10 cellular contexts compared by ENCODE assay signal in the genomic region with DNA sequence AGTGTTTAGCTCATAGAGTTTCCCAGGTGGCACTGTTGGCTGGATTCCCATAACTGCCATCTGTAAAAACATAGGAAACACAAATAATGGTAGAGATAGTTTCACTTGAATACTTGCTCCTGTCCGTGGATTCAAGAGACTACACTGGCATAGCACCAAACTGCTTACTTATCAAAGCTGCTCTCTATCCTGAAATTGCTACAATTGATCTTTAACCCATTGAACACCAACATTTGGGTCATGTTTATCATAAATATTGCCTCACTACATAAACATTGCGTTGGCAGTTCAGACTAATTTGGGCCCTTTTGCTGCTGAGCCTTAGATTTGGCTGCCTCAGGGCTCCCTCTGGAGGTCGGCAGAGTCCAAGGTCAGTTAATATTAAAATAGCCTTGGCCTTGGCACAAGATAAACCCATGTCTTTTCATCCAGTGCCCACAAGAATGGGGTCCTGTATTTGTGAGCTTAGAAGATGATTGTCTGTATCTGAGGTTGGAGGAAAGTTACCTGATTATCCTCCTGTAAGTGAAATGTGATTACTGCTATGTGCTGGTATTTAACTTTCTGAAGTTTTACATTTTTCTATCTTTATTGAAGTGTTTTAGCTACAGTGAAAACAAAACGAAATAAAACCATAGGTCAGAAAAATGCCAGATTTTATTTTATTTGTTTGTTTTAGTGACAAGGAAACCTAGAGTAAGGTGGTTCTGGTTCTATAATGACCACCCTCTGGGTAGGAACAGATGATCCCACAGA. TPM values are rescaled to one million over a fixed set of nuclear protein-coding genes. Genes with fewer than 3 reads are reported as not detected.
DNase-seq lines count a peak whose midpoint lies in the region; ATAC-seq, FAIRE-seq and TF ChIP-seq lines count a peak whose summit lies in the region.
"Had no signal": no experiment of that assay in that cellular context is flagged by ENCODE, and none has a peak within 500 bp of the region (broad histone marks: within the 10 kb centered on the region; RNA-seq: fewer than 3 reads in every experiment).

No MANE protein-coding gene starts in this region.

- H3K9ac ChIP-seq in HepG2 (ENCODE audit: insufficient read depth, low read depth, low read length) = no peak overlapping the region

- H3K27me3 ChIP-seq in Panc1 (ENCODE audit: control insufficient read depth, insufficient read depth, low read length) (no peaks in the 10 kb centered on the region; the same call in none of the 2 replicates), HepG2 (ENCODE audit: control insufficient read depth in 1 of 2, insufficient read depth in 2 of 2, low read length in 2 of 2) (no peaks in the 10 kb centered on the region), transverse colon (no peaks in the 10 kb centered on the region)

- H2AFZ ChIP-seq in HepG2 (ENCODE audit: low read length) = no peak overlapping the region

- H3K4me1 ChIP-seq in Panc1 (ENCODE audit: control insufficient read depth, insufficient read depth, low read length) (no peaks in the 10 kb centered on the region; the same call in 1 of the 2 replicates), HepG2 (ENCODE audit: insufficient read depth, low read length) (peaks cover 11% of the 10 kb centered on the region), transverse colon (peaks cover 5 to 24% (median 17%) of the 10 kb centered on the region in 4 donors)

- POLR2A ChIA-PET in Panc1 (lab: Charles Lee) (no interaction called here), HepG2 (lab: Yijun Ruan, JAX) (interaction anchor here (1.1 kb wide), 1 partner anchor 64 kb away, joined by 3 read pairs; a partner anchor contains a TSS)

- peaks cover 6% of the 10 kb centered on the region for H3K4me1 Mint-ChIP-seq in Calu3 (ENCODE audit: low read depth, unreplicated experiment)

- no peak for TF ChIP-seq RAD21 in HepG2 (CRISPR knock-in tag; IDR thresholded peaks at IDR 0.05)

- no peaks in the 10 kb centered on the region for H3K36me3 ChIP-seq in Panc1 (ENCODE audit: control insufficient read depth, insufficient read depth, low read length)
- no peaks in the 10 kb centered on the region for H3K36me3 ChIP-seq in HepG2 (replicated peaks in 1 of 2; ENCODE audit: control insufficient read depth in 1 of 2, insufficient read depth in 2 of 2, low read length in 2 of 2)
- no peaks in the 10 kb centered on the region for H3K36me3 ChIP-seq in transverse colon

- H3K36me3 Mint-ChIP-seq in Calu3 (ENCODE audit: insufficient read depth, unreplicated experiment) = no peaks in the 10 kb centered on the region

- TF ChIP-seq POLR2A in HepG2 (IDR thresholded peaks at IDR 0.05; ENCODE audit: insufficient read depth in 1 of 2, low read depth in 2 of 2, low read length in 2 of 2) = no peak
- TF ChIP-seq POLR2A in transverse colon (IDR thresholded peaks at IDR 0.05) = no peak

- no peaks in the 10 kb centered on the region for H3K9me3 Mint-ChIP-seq in Calu3 (ENCODE audit: low read depth, unreplicated experiment)

- BruUV-seq in Calu3 (replicated peaks; lab: Mats Ljungman, UMichigan) (no TSS peak), Panc1 (replicated peaks; lab: Mats Ljungman, UMichigan) (no TSS peak), HepG2 (replicated peaks; lab: Mats Ljungman, UMichigan) (no TSS peak)

- TF ChIP-seq EP300 in HepG2 (IDR thresholded peaks at IDR 0.05; ENCODE audit: low read depth in 2 of 2, low read length in 2 of 2) (no peak), HepG2 (CRISPR knock-in tag; IDR thresholded peaks at IDR 0.05; ENCODE audit: borderline replicate concordance) (no peak), transverse colon (IDR thresholded peaks at IDR 0.05; ENCODE audit: low read depth) (no peak)

- no peak overlapping the region for H3K4me3 Mint-ChIP-seq in Calu3 (ENCODE audit: low read depth, unreplicated experiment)

- no peaks in the 10 kb centered on the region for H3K79me2 ChIP-seq in HepG2 (ENCODE audit: insufficient read depth, low read length)

- TF ChIP-seq CTCF in Calu3 (IDR thresholded peaks at IDR 0.05; ENCODE audit: unreplicated experiment) = peak; percentile 54
- TF ChIP-seq CTCF in LNCAP (IDR thresholded peaks at IDR 0.05) = peak; percentile 85
- TF ChIP-seq CTCF in Panc1 (IDR thresholded peaks at IDR 0.05) = peak; percentile 87
- TF ChIP-seq CTCF in HepG2 (CRISPR knock-in tag; IDR thresholded peaks at IDR 0.05) = peak; percentile 69
- peak; percentile 49 to 65 (median 58) for TF ChIP-seq CTCF in transverse colon (IDR thresholded peaks at IDR 0.05)

- CTCF ChIA-PET in Calu3 (lab: Charles Lee) = interaction anchor here (0.9 kb wide), 1 partner anchor 13 kb away, joined by 3 read pairs; no protein-coding TSS in a partner anchor
- CTCF ChIA-PET in Panc1 (lab: Charles Lee) = interaction anchor here (0.5 to 0.8 kb wide), 2 partner anchors 64 to 87 kb away, joined by 3 to 5 read pairs; a partner anchor contains a TSS
- CTCF ChIA-PET in HepG2 (lab: Yijun Ruan, JAX; ENCODE audit: low intra/inter-chr PET ratio, low total read pairs) = interaction anchor here (0.7 to 2.8 kb wide), 4 partner anchors 41 to 227 kb away, joined by 3 to 10 read pairs (median 8); no protein-coding TSS in a partner anchor

- no peaks in the 10 kb centered on the region for H4K20me1 ChIP-seq in HepG2 (ENCODE audit: insufficient read depth, low read length)

- ATAC-seq in GM19452 (IDR thresholded peaks at IDR 0.05; ENCODE audit: unreplicated experiment) = peak; percentile 71
- ATAC-seq in Panc1 = peak; percentile 85
- ATAC-seq in HepG2 = peak; percentile 75

- 0% methylated on average over 4 of the region's 4 CpGs for WGBS in HepG2 (ENCODE audit: low lambda C conversion rate)
- WGBS in transverse colon (ENCODE audit: low coverage in 1 of 2), 2 donors = 24 to 44% methylated on average over 1 to 4 of the region's 4 CpGs

- H3K4me3 ChIP-seq in Panc1 (ENCODE audit: low read depth in 2 of 2, low read length in 2 of 2) (no peak overlapping the region), HepG2 (replicated peaks in 1 of 3; ENCODE audit: insufficient read depth in 1 of 3, low read depth in 2 of 3, low read length in 3 of 3) (no peak overlapping the region), transverse colon (no peak overlapping the region)
- H3K4me3 ChIP-seq: SK-N-MC, skin epidermis had no signal

- peaks cover 28% of the 10 kb centered on the region for H3K27me3 Mint-ChIP-seq in Calu3 (ENCODE audit: unreplicated experiment)

- H3K27ac Mint-ChIP-seq in Calu3 (ENCODE audit: unreplicated experiment) = no peak overlapping the region

- H3K27ac ChIP-seq in Panc1 (ENCODE audit: low read length) (no peak overlapping the region), HepG2 (ENCODE audit: extremely low read length, insufficient read depth, low read length) (no peak overlapping the region), transverse colon (no peak overlapping the region)
- H3K27ac ChIP-seq: SK-N-MC, skin epidermis had no signal

- H3K9me3 ChIP-seq in Panc1 (ENCODE audit: control insufficient read depth, insufficient read depth, low read depth, low read length) (no peaks in the 10 kb centered on the region), HepG2 (ENCODE audit: low read length) (no peaks in the 10 kb centered on the region), transverse colon (no peaks in the 10 kb centered on the region)

- DNase-seq in Calu3 (peak; percentile 41), Panc1 (ENCODE audit: low read depth, low spot score) (peak; percentile 38), cerebellum (ENCODE audit: low spot score) (peak; percentile 55), HepG2 (ENCODE audit: low spot score) (peak; percentile 28), transverse colon (peak; percentile 39)
- no peak for DNase-seq in central memory CD4-positive, alpha-beta T cell

- in situ Hi-C loops in Panc1 (cut with HindIII; ENCODE audit: low pct_unique_long_range_greater_than_20kb, low sequenced_read_pairs) = no loop called here
- in situ Hi-C loops in HepG2 (cut with HindIII; ENCODE audit: extremely low pct_ligation_motif_present, low pct_unique_long_range_greater_than_20kb) = no loop called here
- in situ Hi-C loops in transverse colon (cut with MboI; ENCODE audit: low pct_ligation_motif_present in 1 of 4, low pct_unique_long_range_greater_than_20kb in 1 of 4, low sequenced_read_pairs in 3 of 4) = no loop called here

- FAIRE-seq in HepG2 (lab: Jason Lieb, UNC) = peak; percentile 36

- H3K4me2 ChIP-seq in HepG2 (ENCODE audit: low read depth, low read length) = peak overlapping the region; percentile 14; the same call in 1 of the 2 replicates

- intact Hi-C loops in Calu3 (cut with micrococcal nuclease; ENCODE audit: unreplicated experiment) = loop anchor here (1.0 to 5.0 kb wide), 5 partner anchors 20 to 343 kb away; no protein-coding TSS in a partner anchor
- intact Hi-C loops in Panc1 (cut with micrococcal nuclease; ENCODE audit: unreplicated experiment) = loop anchor here (1.0 to 10.0 kb wide), 2 partner anchors 40 to 131 kb away; no protein-coding TSS in a partner anchor
- intact Hi-C loops in HepG2 (cut with micrococcal nuclease; ENCODE audit: unreplicated experiment) = loop anchor here (1.0 to 5.0 kb wide), 3 partner anchors 40 to 228 kb away; no protein-coding TSS in a partner anchor
- intact Hi-C loops in transverse colon (cut with DNase I; ENCODE audit: low total_unique reads) = loop anchor here (2.0 kb wide), 1 partner anchor 65 kb away; a partner anchor contains a TSS

RNA-seq across cellular contexts. Expression of a gene that starts 4.0 kb away (rescaled TPM):
- not detected in 2 replicates for total RNA-seq in Calu3 (2022)
- total RNA-seq in Panc1 (2021; ENCODE audit: unreplicated experiment) = 0.28 TPM
- polyA plus RNA-seq in Panc1 (2012; ENCODE audit: insufficient read length) = not detected
- total RNA-seq in cerebellum = 8.0 TPM
- total RNA-seq in HepG2 (2016; rRNA removed; fragmentation: Illumina TruSeq; extraction: Trizol) = 0.09 TPM in 1 of 2 replicates, not detected in the other
- total RNA-seq in HepG2 (2016; cell fraction: cytosol; rRNA removed; fragmentation: Illumina TruSeq; extraction: Trizol; ENCODE audit: low read depth) = not detected in 2 replicates
- not detected in 2 replicates for total RNA-seq in HepG2 (2016; cell fraction: insoluble cytoplasmic fraction; rRNA removed; fragmentation: Illumina TruSeq; extraction: Trizol)
- not detected in 2 replicates for total RNA-seq in HepG2 (2016; cell fraction: membrane; rRNA removed; fragmentation: Illumina TruSeq; extraction: Trizol)
- total RNA-seq in HepG2 (2016; cell fraction: nucleus; rRNA removed; fragmentation: Illumina TruSeq; extraction: Trizol) = 0.84 TPM in 1 of 2 replicates, not detected in the other
- polyA plus RNA-seq in HepG2 (2011; rRNA removed) = not detected in 2 replicates
- 0.01 TPM in 1 of 2 replicates, not detected in the other for polyA plus RNA-seq in HepG2 (2011; cell fraction: cytosol; rRNA removed)
- not detected in 2 replicates for polyA plus RNA-seq in HepG2 (2011; cell fraction: nucleus; rRNA removed)
- polyA plus RNA-seq in HepG2 (2012) = 0.15 and 0.25 TPM in 2 replicates
- polyA plus RNA-seq in HepG2 (2016; cell fraction: cytosol; fragmentation: Illumina TruSeq; extraction: Trizol; ENCODE audit: low read depth) = not detected in 2 replicates
- not detected in 2 replicates for polyA plus RNA-seq in HepG2 (2016; cell fraction: insoluble cytoplasmic fraction; fragmentation: Illumina TruSeq; extraction: Trizol; ENCODE audit: low read depth)
- not detected in 2 replicates for polyA plus RNA-seq in HepG2 (2016; cell fraction: membrane; fragmentation: Illumina TruSeq; extraction: Trizol; ENCODE audit: low read depth)
- not detected in 2 replicates for polyA plus RNA-seq in HepG2 (2016; cell fraction: nucleus; fragmentation: Illumina TruSeq; extraction: Trizol; ENCODE audit: insufficient read depth, low read depth)
- 1.2 TPM in 1 of 2 replicates, not detected in the other for polyA minus RNA-seq in HepG2 (2011; rRNA and poly(A)+ RNA removed; ENCODE audit: low replicate concordance)
- polyA minus RNA-seq in HepG2 (2011; cell fraction: cytosol; rRNA and poly(A)+ RNA removed) = not detected in 2 replicates
- not detected in 2 replicates for polyA minus RNA-seq in HepG2 (2011; cell fraction: nucleus; rRNA and poly(A)+ RNA removed)
- total RNA-seq in transverse colon = 1 to 10 TPM in 2 of 4 donors, under 1 TPM in 2; 0.60 to 1.2 (median 0.96) TPM
